ENCODE assay signal across 17 cellular contexts in the genomic region with DNA sequence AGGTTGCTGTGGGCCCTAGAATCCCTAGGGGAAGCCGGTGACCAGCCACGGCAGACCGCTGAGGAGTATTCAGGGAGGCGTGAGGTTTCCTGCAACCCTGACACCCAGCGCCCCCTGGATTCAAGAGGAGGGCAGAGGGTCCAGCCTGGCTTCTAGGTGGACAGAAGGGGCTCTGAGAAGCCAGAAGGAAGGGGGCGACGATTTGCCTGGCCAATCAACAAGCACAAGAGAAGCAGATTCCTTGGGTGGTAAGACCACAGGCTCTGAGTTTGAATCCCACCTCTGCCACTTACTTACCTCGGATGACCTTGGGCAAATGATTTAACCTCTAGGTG. TPM values are rescaled to one million over a fixed set of nuclear protein-coding genes. Genes with fewer than 3 reads are reported as not detected.
DNase-seq lines count a peak whose midpoint lies in the region; ATAC-seq and TF ChIP-seq lines count a peak whose summit lies in the region.
"Had no signal": no experiment of that assay in that cellular context is flagged by ENCODE, and none has a peak within 500 bp of the region (broad histone marks: within the 10 kb centered on the region; RNA-seq: fewer than 3 reads in every experiment).

No MANE protein-coding gene starts in this region.

- peak; percentile 80 for ATAC-seq in GM23338

- H3K4me3 ChIP-seq in GM23338 (no peak overlapping the region), HEK293 (ENCODE audit: low read depth, low read length) (no peak overlapping the region), brain microvascular endothelial cell (ENCODE audit: low read depth, low read length) (no peak overlapping the region), mesendoderm (ENCODE audit: low read length) (no peak overlapping the region)
- H3K4me3 ChIP-seq: HAP-1, PC-9, SJSA1 had no signal

- CTCF ChIA-PET in HEK293 (lab: Yijun Ruan, JAX) = interaction anchor here (0.5 to 1.4 kb wide), 4 partner anchors 12 to 32 kb away, joined by 3 read pairs; no protein-coding TSS in a partner anchor

- TF ChIP-seq CTCF in GM23338 (conservative IDR thresholded peaks at IDR 0.05; ENCODE audit: low read depth in 2 of 2) (peak; percentile 52 to 72), HEK293 (tag by site-specific recombination; IDR thresholded peaks at IDR 0.05) (peak; percentile 15; the same call in 1 of the 2 replicates), brain microvascular endothelial cell (IDR thresholded peaks at IDR 0.05; ENCODE audit: low read depth, low read length, missing control alignments) (peak; percentile 8), osteocyte (IDR thresholded peaks at IDR 0.05) (no peak)

- no peaks in the 10 kb centered on the region for H3K9me2 ChIP-seq in GM23338 (ENCODE audit: insufficient read depth)

- no peaks in the 10 kb centered on the region for H3K36me3 Mint-ChIP-seq in GM23338 (ENCODE audit: low read depth)
- no peaks in the 10 kb centered on the region for H3K36me3 Mint-ChIP-seq in osteocyte (ENCODE audit: unreplicated experiment)
- H3K36me3 Mint-ChIP-seq: CD8-positive, alpha-beta memory T cell had no signal

- H3K27me3 ChIP-seq in GM23338 (ENCODE audit: insufficient read depth) (no peaks in the 10 kb centered on the region), brain microvascular endothelial cell (replicated peaks) (no peaks in the 10 kb centered on the region), mesendoderm (ENCODE audit: insufficient read depth, low read length, poor library complexity) (no peaks in the 10 kb centered on the region)

- H3K9ac ChIP-seq in mesendoderm (ENCODE audit: low read length) = no peak overlapping the region

- no peak overlapping the region for H2AFZ ChIP-seq in GM23338
- H2AFZ ChIP-seq: PC-9 had no signal

- no peak overlapping the region for H3K23ac ChIP-seq in mesendoderm (ENCODE audit: low read length)

- peak; percentile 78 for DNase-seq in GM23338 (ENCODE audit: low spot score)
- DNase-seq in brain microvascular endothelial cell = no peak
- peak; percentile 43 for DNase-seq in mesendoderm
- no peak for DNase-seq in osteocyte (ENCODE audit: extremely low spot score, unreplicated experiment)
- no peak for DNase-seq in epidermal melanocyte (ENCODE audit: insufficient read length, low spot score)
- no peak for DNase-seq in medulla oblongata (ENCODE audit: extremely low spot score)
- DNase-seq: CD8-positive, alpha-beta memory T cell; DMS79; KG1; MV-4-11; NCI-H187 treated with DMSO at 0.1 percent for 48 hours; NCI-H226; NCI-H524 treated with DMSO at 0.1 percent for 48 hours; PC-9 had no signal

- no peaks in the 10 kb centered on the region for H4K20me1 ChIP-seq in GM23338 (replicated peaks; ENCODE audit: insufficient read depth)

- H3K4ac ChIP-seq in mesendoderm (ENCODE audit: low read depth, low read length) = no peak overlapping the region

- H3K27ac Mint-ChIP-seq in GM23338 = no peak overlapping the region
- no peak overlapping the region for H3K27ac Mint-ChIP-seq in osteocyte (ENCODE audit: unreplicated experiment)
- H3K27ac Mint-ChIP-seq: CD8-positive, alpha-beta memory T cell had no signal

- H3K79me2 ChIP-seq in GM23338 (replicated peaks; ENCODE audit: insufficient read depth) = no peaks in the 10 kb centered on the region
- H3K79me2 ChIP-seq in mesendoderm (ENCODE audit: control insufficient read depth, insufficient read depth, low read length) = no peaks in the 10 kb centered on the region

- H3K36me3 ChIP-seq in GM23338 (ENCODE audit: insufficient read depth) = no peaks in the 10 kb centered on the region
- H3K36me3 ChIP-seq in HEK293 (ENCODE audit: control insufficient read depth in 2 of 2, insufficient read depth in 1 of 2, low read length in 2 of 2) = no peaks in the 10 kb centered on the region
- no peaks in the 10 kb centered on the region for H3K36me3 ChIP-seq in brain microvascular endothelial cell (replicated peaks)
- H3K36me3 ChIP-seq in mesendoderm (ENCODE audit: control insufficient read depth, insufficient read depth, low read length) = no peaks in the 10 kb centered on the region
- H3K36me3 ChIP-seq: HAP-1, SJSA1 had no signal

- no peak overlapping the region for H3K18ac ChIP-seq in mesendoderm (ENCODE audit: low read length)

- H4K5ac ChIP-seq in mesendoderm (ENCODE audit: low read length) = no peak overlapping the region

- no peaks in the 10 kb centered on the region for H3K79me1 ChIP-seq in mesendoderm (ENCODE audit: low read length)

- H3K27ac ChIP-seq in GM23338 (ENCODE audit: low read depth) (no peak overlapping the region), HEK293 (ENCODE audit: extremely low read depth, low read depth, low read length) (no peak overlapping the region), brain microvascular endothelial cell (no peak overlapping the region), mesendoderm (ENCODE audit: low read depth, low read length) (no peak overlapping the region)
- H3K27ac ChIP-seq: PC-9, SJSA1 had no signal

- H3K9me3 Mint-ChIP-seq in GM23338 = no peaks in the 10 kb centered on the region
- no peaks in the 10 kb centered on the region for H3K9me3 Mint-ChIP-seq in osteocyte (ENCODE audit: unreplicated experiment)
- H3K9me3 Mint-ChIP-seq: CD8-positive, alpha-beta memory T cell had no signal

- WGBS in mesendoderm (ENCODE audit: extremely low coverage, insufficient coverage, low lambda C conversion rate) = no CpG with 5 or more reads among the region's 8 CpGs

- H2AK5ac ChIP-seq in mesendoderm (ENCODE audit: low read length) = no peak overlapping the region

- H2BK15ac ChIP-seq in mesendoderm (replicated peaks; ENCODE audit: low read depth) = no peak overlapping the region

- peaks cover 16% of the 10 kb centered on the region for H3K27me3 Mint-ChIP-seq in GM23338 (ENCODE audit: insufficient read depth, low read depth, poor library complexity)
- peaks cover 20% of the 10 kb centered on the region for H3K27me3 Mint-ChIP-seq in osteocyte (ENCODE audit: unreplicated experiment)

- no peaks in the 10 kb centered on the region for H3K4me1 ChIP-seq in GM23338 (ENCODE audit: insufficient read depth)
- no peaks in the 10 kb centered on the region for H3K4me1 ChIP-seq in HEK293 (ENCODE audit: control insufficient read depth, insufficient read depth, low read length)
- no peaks in the 10 kb centered on the region for H3K4me1 ChIP-seq in mesendoderm (ENCODE audit: control insufficient read depth, low read depth, low read length)
- H3K4me1 ChIP-seq: HAP-1, SJSA1 had no signal

- in situ Hi-C loops in brain microvascular endothelial cell (cut with HindIII; ENCODE audit: low pct_ligation_motif_present, low sequenced_read_pairs) = no loop called here

- H3F3A ChIP-seq in GM23338 (replicated peaks; ENCODE audit: low read depth) = peaks cover 8% of the 10 kb centered on the region; the same call in 1 of the 2 replicates

- POLR2A ChIA-PET in HEK293 (lab: Yijun Ruan, JAX) = no interaction called here

- H3K9me3 ChIP-seq in HEK293 (ENCODE audit: control insufficient read depth, insufficient read depth, low read depth, low read length) = no peaks in the 10 kb centered on the region
- H3K9me3 ChIP-seq: HAP-1, SJSA1 had no signal

- H4K8ac ChIP-seq in mesendoderm (ENCODE audit: low read depth, low read length) = no peak overlapping the region

- H3K4me3 Mint-ChIP-seq in GM23338 (no peak overlapping the region), osteocyte (ENCODE audit: unreplicated experiment) (no peak overlapping the region)
- H3K4me3 Mint-ChIP-seq: CD8-positive, alpha-beta memory T cell had no signal

- no peak overlapping the region for H3K56ac ChIP-seq in mesendoderm (ENCODE audit: low read length)

- no peak overlapping the region for H2BK120ac ChIP-seq in mesendoderm (ENCODE audit: low read depth, low read length)

- H3K4me1 Mint-ChIP-seq in GM23338 (peaks cover 6% of the 10 kb centered on the region), osteocyte (ENCODE audit: unreplicated experiment) (no peaks in the 10 kb centered on the region)
- H3K4me1 Mint-ChIP-seq: CD8-positive, alpha-beta memory T cell had no signal

- no peak overlapping the region for H2BK5ac ChIP-seq in mesendoderm (ENCODE audit: low read length)

- H3K4me2 ChIP-seq in GM23338 (no peak overlapping the region), mesendoderm (ENCODE audit: low read length) (no peak overlapping the region)
- H3K4me2 ChIP-seq: PC-9 had no signal

TF ChIP-seq in GM23338, 12 proteins besides CTCF, POLR2A, EP300 and RAD21 (continues in another document):
- TF ChIP-seq EZH2 (IDR thresholded peaks at IDR 0.05; ENCODE audit: low read depth, unreplicated experiment) = no peak

TF ChIP-seq in HEK293, 187 proteins besides CTCF, POLR2A, EP300 and RAD21 (continues in another document):
- TF ChIP-seq, protein P1, sequence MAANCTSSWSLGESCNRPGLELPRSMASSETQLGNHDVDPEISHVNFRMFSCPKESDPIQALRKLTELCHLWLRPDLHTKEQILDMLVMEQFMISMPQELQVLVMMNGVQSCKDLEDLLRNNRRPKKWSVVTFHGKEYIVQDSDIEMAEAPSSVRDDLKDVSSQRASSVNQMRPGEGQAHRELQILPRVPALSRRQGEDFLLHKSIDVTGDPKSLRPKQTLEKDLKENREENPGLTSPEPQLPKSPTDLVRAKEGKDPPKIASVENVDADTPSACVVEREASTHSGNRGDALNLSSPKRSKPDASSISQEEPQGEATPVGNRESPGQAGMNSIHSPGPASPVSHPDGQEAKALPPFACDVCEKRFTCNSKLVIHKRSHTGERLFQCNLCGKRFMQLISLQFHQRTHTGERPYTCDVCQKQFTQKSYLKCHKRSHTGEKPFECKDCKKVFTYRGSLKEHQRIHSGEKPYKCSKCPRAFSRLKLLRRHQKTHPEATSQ (tag by site-specific recombination; IDR thresholded peaks at IDR 0.05) = no peak
- TF ChIP-seq ZNF404 (tag by site-specific recombination; IDR thresholded peaks at IDR 0.05) (no peak), ZNF701 (tag by site-specific recombination; IDR thresholded peaks at IDR 0.05) (no peak), ZNF311 (tag by site-specific recombination; IDR thresholded peaks at IDR 0.05; ENCODE audit: borderline replicate concordance) (no peak), OSR2 (tag by site-specific recombination; IDR thresholded peaks at IDR 0.05) (no peak)
- TF ChIP-seq, protein P2, sequence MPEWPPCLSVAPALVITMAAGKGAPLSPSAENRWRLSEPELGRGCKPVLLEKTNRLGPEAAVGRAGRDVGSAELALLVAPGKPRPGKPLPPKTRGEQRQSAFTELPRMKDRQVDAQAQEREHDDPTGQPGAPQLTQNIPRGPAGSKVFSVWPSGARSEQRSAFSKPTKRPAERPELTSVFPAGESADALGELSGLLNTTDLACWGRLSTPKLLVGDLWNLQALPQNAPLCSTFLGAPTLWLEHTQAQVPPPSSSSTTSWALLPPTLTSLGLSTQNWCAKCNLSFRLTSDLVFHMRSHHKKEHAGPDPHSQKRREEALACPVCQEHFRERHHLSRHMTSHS (tag by site-specific recombination; IDR thresholded peaks at IDR 0.05) = no peak

RNA-seq across cellular contexts. Expression of a gene that starts 10.4 kb away (rescaled TPM):
- total RNA-seq in GM23338 (2014; rRNA removed; shearing (Covaris generic)) = 35.0 and 40.5 TPM in 2 replicates
- polyA plus RNA-seq in GM23338 (2016; fragmentation: Nextera tagmentation; extraction: Ambion mirVana) = 42.0 and 44.4 TPM in 2 replicates
- polyA plus RNA-seq in mesendoderm (2013, experiment 1 of 2) = 37.8 TPM
- 38.6 TPM for polyA plus RNA-seq in mesendoderm (2013, experiment 2 of 2)
- 4.2 and 5.7 TPM in 2 replicates for total RNA-seq in osteocyte

RNA-seq across cellular contexts. Expression of a gene that starts 51.7 kb away (rescaled TPM):
- 11.3 and 12.1 TPM in 2 replicates for total RNA-seq in GM23338 (2014; rRNA removed; shearing (Covaris generic))
- polyA plus RNA-seq in GM23338 (2016; fragmentation: Nextera tagmentation; extraction: Ambion mirVana) = 19.0 and 19.1 TPM in 2 replicates
- polyA plus RNA-seq in mesendoderm (2013, experiment 1 of 2) = 7.3 TPM
- polyA plus RNA-seq in mesendoderm (2013, experiment 2 of 2) = 7.5 TPM
- total RNA-seq in osteocyte = 2.1 and 2.4 TPM in 2 replicates

Comparison
In these comparisons a context has a peak if more than half of its experiments do, and no peak if none do; other contexts are left out.
1. DNase-seq: peak in GM23338 (single experiment) and mesendoderm (single experiment); none in brain microvascular endothelial cell (single experiment), osteocyte (single experiment), epidermal melanocyte (single experiment) and medulla oblongata (single experiment).